Comparison of ENCODE assay signal across 1 cellular context in genomic region chr7:16420649-16421332, GRCh38.
TF ChIP-seq lines count a peak whose summit lies in the region.

No MANE protein-coding gene starts in this region.

TF ChIP-seq in K562, 482 proteins besides CTCF, POLR2A, EP300 and RAD21 (continued from another document and continues in another):
- TF ChIP-seq ZBTB2 (IDR thresholded peaks at IDR 0.05) (peak; percentile 93), HDAC3 (IDR thresholded peaks at IDR 0.05; ENCODE audit: borderline replicate concordance, partially characterized antibody) (peak; percentile 20), REST (CRISPR knock-in tag; IDR thresholded peaks at IDR 0.05; ENCODE audit: low read depth) (peak; percentile 56; the same call in 1 of the 2 replicates), NFRKB (IDR thresholded peaks at IDR 0.05; ENCODE audit: low read depth) (peak; percentile 81), FOXP1 (CRISPR knock-in tag; IDR thresholded peaks at IDR 0.05) (peak; percentile 94), ZBTB49 (CRISPR knock-in tag; IDR thresholded peaks at IDR 0.05; ENCODE audit: borderline replicate concordance) (peak; percentile 74; the same call in 1 of the 2 replicates), GABPB1 (CRISPR knock-in tag; IDR thresholded peaks at IDR 0.05) (no peak), ZNF77 (CRISPR knock-in tag; IDR thresholded peaks at IDR 0.05) (no peak), CBX3 (IDR thresholded peaks at IDR 0.05; ENCODE audit: borderline replicate concordance in 1 of 2, low read length in 2 of 2) (peak in 1 of 2 experiments; percentile 20; a peak in 1 of 3 replicates), FIP1L1 (IDR thresholded peaks at IDR 0.05; ENCODE audit: low read depth, low read length, poor library complexity, severe bottlenecking) (peak; percentile 43), TAF7 (tag; IDR thresholded peaks at IDR 0.05) (peak; percentile 84), SMARCE1 (IDR thresholded peaks at IDR 0.05) (peak; percentile 17; the same call in 1 of the 2 replicates), FOXA1 (IDR thresholded peaks at IDR 0.05; ENCODE audit: borderline replicate concordance) (no peak), ZC3H11A (IDR thresholded peaks at IDR 0.05; ENCODE audit: low read depth, low read length) (no peak), NR3C1 (CRISPR knock-in tag; IDR thresholded peaks at IDR 0.05) (no peak; the same call in 1 of the 2 replicates), SOX6 (IDR thresholded peaks at IDR 0.05) (peak; percentile 49), JUN (IDR thresholded peaks at IDR 0.05; ENCODE audit: borderline replicate concordance, low read depth, low read length) (peak; percentile 15; the same call in 1 of the 2 replicates), JUN (CRISPR knock-in tag; IDR thresholded peaks at IDR 0.05; ENCODE audit: borderline replicate concordance) (peak; percentile 21; the same call in 1 of the 2 replicates), MLX (CRISPR knock-in tag; conservative IDR thresholded peaks at IDR 0.05) (0 out of 4 replicates have a peak, but pooled peaks of 1 of the 2 experiments have one; percentile 79), RNF2 (IDR thresholded peaks at IDR 0.05) (no peak; the same call in 1 of the 2 replicates), RB1 (IDR thresholded peaks at IDR 0.05; ENCODE audit: low read depth) (peak; percentile 50; the same call in 1 of the 2 replicates), SMARCB1 (IDR thresholded peaks at IDR 0.05; ENCODE audit: insufficient read length, low read depth) (no peak), ZNF766 (CRISPR knock-in tag; conservative IDR thresholded peaks at IDR 0.05) (peak; percentile 68), E2F3 (CRISPR knock-in tag; IDR thresholded peaks at IDR 0.05) (no peak), ZFPM2 (CRISPR knock-in tag; IDR thresholded peaks at IDR 0.05) (0 out of 2 replicates have a peak, but pooled peaks have one; percentile 53), ZNF146 (CRISPR knock-in tag; IDR thresholded peaks at IDR 0.05; ENCODE audit: unreplicated experiment) (no peak), CGGBP1 (CRISPR knock-in tag; IDR thresholded peaks at IDR 0.05) (no peak), HNRNPUL1 (IDR thresholded peaks at IDR 0.05; ENCODE audit: low read length) (no peak), RBFOX2 (IDR thresholded peaks at IDR 0.05; ENCODE audit: low read depth, low read length) (peak; percentile 96), ZNF717 (CRISPR knock-in tag; IDR thresholded peaks at IDR 0.05) (peak; percentile 19; the same call in 1 of the 2 replicates), HES1 (IDR thresholded peaks at IDR 0.05; ENCODE audit: low read depth) (peak; percentile 57), NR1H2 (CRISPR knock-in tag; IDR thresholded peaks at IDR 0.05) (no peak), FOXA3 (CRISPR knock-in tag; conservative IDR thresholded peaks at IDR 0.05 in 1 of 2, IDR thresholded peaks at IDR 0.05 in 1 of 2) (no peak), E2F4 (CRISPR knock-in tag; IDR thresholded peaks at IDR 0.05; ENCODE audit: low read depth) (no peak), MAFK (IDR thresholded peaks at IDR 0.05; ENCODE audit: low read length) (0 out of 2 replicates have a peak, but pooled peaks have one; percentile 0), MTA3 (IDR thresholded peaks at IDR 0.05; ENCODE audit: borderline replicate concordance) (peak; percentile 90; the same call in 1 of the 2 replicates), ZNF780A (CRISPR knock-in tag; IDR thresholded peaks at IDR 0.05) (no peak), E2F6 (IDR thresholded peaks at IDR 0.05; ENCODE audit: borderline replicate concordance in 1 of 2, extremely low read depth in 1 of 2, insufficient read depth in 1 of 2, insufficient read length in 1 of 2, low read depth in 1 of 2, low read length in 1 of 2, poor library complexity in 1 of 2, severe bottlenecking in 1 of 2) (peak; percentile 9 to 64), WHSC1 (IDR thresholded peaks at IDR 0.05; ENCODE audit: low read length) (no peak), RUNX1 (IDR thresholded peaks at IDR 0.05; ENCODE audit: low read depth) (peak; percentile 40; the same call in 1 of the 2 replicates), DDX20 (tag; IDR thresholded peaks at IDR 0.05; ENCODE audit: low read depth) (no peak), RBM22 (IDR thresholded peaks at IDR 0.05; ENCODE audit: low read depth, low read length, poor library complexity, severe bottlenecking) (peak; percentile 60)
- TF ChIP-seq, protein P1, sequence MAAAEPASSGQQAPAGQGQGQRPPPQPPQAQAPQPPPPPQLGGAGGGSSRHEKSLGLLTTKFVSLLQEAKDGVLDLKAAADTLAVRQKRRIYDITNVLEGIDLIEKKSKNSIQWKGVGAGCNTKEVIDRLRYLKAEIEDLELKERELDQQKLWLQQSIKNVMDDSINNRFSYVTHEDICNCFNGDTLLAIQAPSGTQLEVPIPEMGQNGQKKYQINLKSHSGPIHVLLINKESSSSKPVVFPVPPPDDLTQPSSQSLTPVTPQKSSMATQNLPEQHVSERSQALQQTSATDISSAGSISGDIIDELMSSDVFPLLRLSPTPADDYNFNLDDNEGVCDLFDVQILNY (CRISPR knock-in tag; IDR thresholded peaks at IDR 0.05): 0 out of 2 replicates have a peak, but pooled peaks have one; percentile 40
- TF ChIP-seq, protein P2, sequence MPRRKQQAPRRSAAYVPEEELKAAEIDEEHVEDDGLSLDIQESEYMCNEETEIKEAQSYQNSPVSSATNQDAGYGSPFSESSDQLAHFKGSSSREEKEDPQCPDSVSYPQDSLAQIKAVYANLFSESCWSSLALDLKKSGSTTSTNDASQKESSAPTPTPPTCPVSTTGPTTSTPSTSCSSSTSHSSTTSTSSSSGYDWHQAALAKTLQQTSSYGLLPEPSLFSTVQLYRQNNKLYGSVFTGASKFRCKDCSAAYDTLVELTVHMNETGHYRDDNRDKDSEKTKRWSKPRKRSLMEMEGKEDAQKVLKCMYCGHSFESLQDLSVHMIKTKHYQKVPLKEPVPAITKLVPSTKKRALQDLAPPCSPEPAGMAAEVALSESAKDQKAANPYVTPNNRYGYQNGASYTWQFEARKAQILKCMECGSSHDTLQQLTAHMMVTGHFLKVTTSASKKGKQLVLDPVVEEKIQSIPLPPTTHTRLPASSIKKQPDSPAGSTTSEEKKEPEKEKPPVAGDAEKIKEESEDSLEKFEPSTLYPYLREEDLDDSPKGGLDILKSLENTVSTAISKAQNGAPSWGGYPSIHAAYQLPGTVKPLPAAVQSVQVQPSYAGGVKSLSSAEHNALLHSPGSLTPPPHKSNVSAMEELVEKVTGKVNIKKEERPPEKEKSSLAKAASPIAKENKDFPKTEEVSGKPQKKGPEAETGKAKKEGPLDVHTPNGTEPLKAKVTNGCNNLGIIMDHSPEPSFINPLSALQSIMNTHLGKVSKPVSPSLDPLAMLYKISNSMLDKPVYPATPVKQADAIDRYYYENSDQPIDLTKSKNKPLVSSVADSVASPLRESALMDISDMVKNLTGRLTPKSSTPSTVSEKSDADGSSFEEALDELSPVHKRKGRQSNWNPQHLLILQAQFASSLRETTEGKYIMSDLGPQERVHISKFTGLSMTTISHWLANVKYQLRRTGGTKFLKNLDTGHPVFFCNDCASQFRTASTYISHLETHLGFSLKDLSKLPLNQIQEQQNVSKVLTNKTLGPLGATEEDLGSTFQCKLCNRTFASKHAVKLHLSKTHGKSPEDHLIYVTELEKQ (CRISPR knock-in tag; IDR thresholded peaks at IDR 0.05): no peak
- TF ChIP-seq, protein P3, sequence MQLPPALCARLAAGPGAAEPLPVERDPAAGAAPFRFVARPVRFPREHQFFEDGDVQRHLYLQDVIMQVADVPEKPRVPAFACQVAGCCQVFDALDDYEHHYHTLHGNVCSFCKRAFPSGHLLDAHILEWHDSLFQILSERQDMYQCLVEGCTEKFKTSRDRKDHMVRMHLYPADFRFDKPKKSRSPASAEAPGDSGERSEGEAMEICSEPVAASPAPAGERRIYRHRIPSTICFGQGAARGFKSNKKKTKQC (CRISPR knock-in tag; IDR thresholded peaks at IDR 0.05): peak; percentile 74; the same call in 1 of the 2 replicates
- TF ChIP-seq, protein P4, sequence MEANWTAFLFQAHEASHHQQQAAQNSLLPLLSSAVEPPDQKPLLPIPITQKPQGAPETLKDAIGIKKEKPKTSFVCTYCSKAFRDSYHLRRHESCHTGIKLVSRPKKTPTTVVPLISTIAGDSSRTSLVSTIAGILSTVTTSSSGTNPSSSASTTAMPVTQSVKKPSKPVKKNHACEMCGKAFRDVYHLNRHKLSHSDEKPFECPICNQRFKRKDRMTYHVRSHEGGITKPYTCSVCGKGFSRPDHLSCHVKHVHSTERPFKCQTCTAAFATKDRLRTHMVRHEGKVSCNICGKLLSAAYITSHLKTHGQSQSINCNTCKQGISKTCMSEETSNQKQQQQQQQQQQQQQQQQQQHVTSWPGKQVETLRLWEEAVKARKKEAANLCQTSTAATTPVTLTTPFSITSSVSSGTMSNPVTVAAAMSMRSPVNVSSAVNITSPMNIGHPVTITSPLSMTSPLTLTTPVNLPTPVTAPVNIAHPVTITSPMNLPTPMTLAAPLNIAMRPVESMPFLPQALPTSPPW (CRISPR knock-in tag; IDR thresholded peaks at IDR 0.05): peak; percentile 64; the same call in 1 of the 2 replicates
